Comparison of ENCODE assay signal across 8 cellular contexts in the genomic region with DNA sequence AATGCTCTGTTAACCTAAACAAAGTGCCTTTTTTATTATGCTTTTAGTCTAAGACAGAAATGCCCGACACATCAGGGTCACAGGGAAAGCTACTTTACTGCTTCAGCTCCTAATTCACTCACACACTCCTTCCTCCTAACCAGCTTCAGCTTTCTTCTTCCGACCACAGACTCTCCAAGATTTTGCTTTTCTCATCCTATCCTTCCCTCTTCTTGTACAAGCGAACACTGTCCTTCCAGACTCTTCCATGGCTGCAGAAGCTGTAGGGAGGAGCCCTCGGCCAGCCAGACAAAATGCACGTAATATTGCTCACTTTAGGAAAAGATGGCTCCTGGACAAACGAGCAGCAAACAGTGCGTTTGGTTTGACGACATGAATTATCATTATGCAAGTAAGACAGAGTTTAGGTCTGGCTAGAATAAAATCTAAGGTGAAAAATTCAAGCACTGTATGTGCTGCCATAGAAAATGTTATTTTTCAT. TPM values are rescaled to one million over a fixed set of nuclear protein-coding genes. Genes with fewer than 3 reads are reported as not detected.
A peak's percentile ranks its signal among the peaks of the same experiment; 100 is the strongest.
DNase-seq lines count a peak whose midpoint lies in the region; ATAC-seq and TF ChIP-seq lines count a peak whose summit lies in the region.

No MANE protein-coding gene starts in this region.

- DNase-seq in AG09309 (ENCODE audit: low read depth) (no peak), HFF-Myc (ENCODE audit: extremely low read depth, low read depth) (no peak), SJCRH30 (peak; percentile 43 to 75), fibroblast of pulmonary artery (ENCODE audit: low read depth) (peak; percentile 66), activated T-cell treated with anti-CD3 and anti-CD28 coated beads for 4 hours (no peak)
- no peak for DNase-seq in activated naive CD4-positive, alpha-beta T cell treated with anti-CD3 and anti-CD28 coated beads, Interleukin-2, amount 50 U/mL, for 16 hours

- no peak for ATAC-seq in GM21390 (IDR thresholded peaks at IDR 0.05; ENCODE audit: unreplicated experiment)

- peak overlapping the region; percentile 91 for H3K27ac ChIP-seq in SJCRH30
- H3K27ac ChIP-seq in parathyroid adenoma, result peak overlapping the region; percentile 60

- H3K4me3 ChIP-seq in AG09309 (ENCODE audit: control insufficient read depth, low read depth, low read length) (peak overlapping the region; percentile 37), HFF-Myc (replicated peaks; ENCODE audit: low read depth, low read length) (peak overlapping the region; percentile 9), SJCRH30 (peak overlapping the region; percentile 56), fibroblast of pulmonary artery (replicated peaks; ENCODE audit: low read depth, low read length) (peak overlapping the region; percentile 33), parathyroid adenoma (ENCODE audit: low read depth, low read length) (peak overlapping the region; percentile 45)

- peak overlapping the region; percentile 94 for H2AFZ ChIP-seq in parathyroid adenoma

- H3K27me3 ChIP-seq in SJCRH30 (no peaks in the 10 kb centered on the region), parathyroid adenoma (ENCODE audit: control insufficient read depth, insufficient read depth, low read length) (no peaks in the 10 kb centered on the region)

- H3K4me2 ChIP-seq in parathyroid adenoma (ENCODE audit: low read length), result peak overlapping the region; percentile 70

- no peaks in the 10 kb centered on the region for H3K9me3 ChIP-seq in SJCRH30 (replicated peaks)
- no peaks in the 10 kb centered on the region for H3K9me3 ChIP-seq in parathyroid adenoma (ENCODE audit: control insufficient read depth, low read length)

- TF ChIP-seq CTCF in AG09309 (IDR thresholded peaks at IDR 0.05; ENCODE audit: control insufficient read depth, insufficient read depth, low read depth, low read length, missing control alignments) (no peak), HFF-Myc (IDR thresholded peaks at IDR 0.05; ENCODE audit: low read depth, low read length, missing control alignments) (no peak), fibroblast of pulmonary artery (IDR thresholded peaks at IDR 0.05; ENCODE audit: low read length, missing control alignments) (no peak), parathyroid adenoma (IDR thresholded peaks at IDR 0.05) (no peak)

- H3K4me1 ChIP-seq in SJCRH30 (peaks cover 38% of the 10 kb centered on the region), parathyroid adenoma (peaks cover 11% of the 10 kb centered on the region)

- no peaks in the 10 kb centered on the region for H3K79me2 ChIP-seq in parathyroid adenoma

- H3K9ac ChIP-seq in parathyroid adenoma, result no peak overlapping the region

- no peaks in the 10 kb centered on the region for H3K36me3 ChIP-seq in SJCRH30
- no peaks in the 10 kb centered on the region for H3K36me3 ChIP-seq in parathyroid adenoma (ENCODE audit: control insufficient read depth, insufficient read depth, low read length)

RNA-seq across cellular contexts. Expression of a gene that starts 47.5 kb away (rescaled TPM):
- total RNA-seq in SJCRH30 (2014; rRNA removed; shearing (Covaris generic)), result 148 and 159 TPM in 2 replicates

Comparison
In these comparisons a context has a peak if more than half of its experiments do, and no peak if none do; other contexts are left out.
1. DNase-seq: peak in SJCRH30 (2 of 2) and fibroblast of pulmonary artery (single experiment); none in AG09309 (single experiment), HFF-Myc (single experiment), activated T-cell treated with anti-CD3 and anti-CD28 coated beads for 4 hours (single experiment) and activated naive CD4-positive, alpha-beta T cell treated with anti-CD3 and anti-CD28 coated beads, Interleukin-2, amount 50 U/mL, for 16 hours (single experiment).
2. Peak in every context shown above with its lines, with median percentiles within 50 percentile points of each other: H3K4me3 ChIP-seq.